ENCODE assay signal across 25 cellular contexts in the genomic region with DNA sequence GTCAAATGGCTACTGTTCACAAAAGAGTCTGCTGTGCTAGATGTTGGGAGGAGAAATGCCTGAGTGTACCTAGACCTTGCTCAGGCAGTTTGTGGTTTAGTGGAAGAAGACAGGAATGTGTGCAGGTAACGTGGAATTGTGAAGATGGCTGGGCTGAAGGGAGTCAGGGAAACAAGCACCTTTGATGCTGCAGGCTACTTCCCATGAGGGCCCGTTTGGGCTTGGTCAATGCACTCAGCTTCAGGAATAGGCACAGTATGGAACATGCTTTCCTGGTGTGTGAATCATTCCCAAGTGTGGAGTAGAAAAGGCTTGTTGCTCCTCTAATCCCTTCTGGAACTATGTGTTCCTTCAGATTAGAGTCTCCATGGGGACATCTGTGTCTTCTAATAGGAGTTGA.
"Had no signal": no experiment of that assay in that cellular context is flagged by ENCODE, and none has a peak within 500 bp of the region (broad histone marks: within the 10 kb centered on the region; RNA-seq: fewer than 3 reads in every experiment).

No MANE protein-coding gene starts in this region.

- H3K27me3 Mint-ChIP-seq: dendritic cell treated with granulocyte-macrophage colony-stimulating factor and Interleukin-4, amounts not matched to agents 40 ng/mL and 50 ng/mL, for 4 days; effector memory CD8-positive, alpha-beta T cell; naive B cell had no signal

- H3K27ac ChIP-seq: colonic mucosa, epithelial cell of prostate, esophagus squamous epithelium, gastroesophageal sphincter, heart left ventricle, hepatocyte, left lung, lower lobe of right lung had no signal

- H3K4me3 ChIP-seq: colonic mucosa, esophagus squamous epithelium, gastroesophageal sphincter, heart left ventricle, hepatocyte, left lung, lower lobe of right lung, mucosa of descending colon had no signal

- H2AFZ ChIP-seq: hepatocyte had no signal

- H3K9me3 ChIP-seq: colonic mucosa, esophagus squamous epithelium, gastroesophageal sphincter, heart left ventricle, left lung, lower lobe of right lung, mucosa of descending colon had no signal

- H3K36me3 Mint-ChIP-seq: immature natural killer cell, naive B cell had no signal

- H3K27ac Mint-ChIP-seq: dendritic cell treated with granulocyte-macrophage colony-stimulating factor and Interleukin-4, amounts not matched to agents 40 ng/mL and 50 ng/mL, for 4 days; effector memory CD8-positive, alpha-beta T cell; endodermal cell; immature natural killer cell; mesothelial cell of epicardium; naive B cell had no signal

- H3K27me3 ChIP-seq: colonic mucosa, esophagus squamous epithelium, gastroesophageal sphincter, heart left ventricle, hepatocyte, left lung had no signal

- ATAC-seq: effector memory CD8-positive, alpha-beta T cell; esophagus mucosa; gastroesophageal sphincter; heart left ventricle; left lung; left ventricle myocardium superior; lower lobe of right lung; mucosa of descending colon had no signal

- H3K4me2 ChIP-seq: hepatocyte had no signal

- DNase-seq: colonic mucosa; cortex of kidney; effector CD8-positive, alpha-beta T cell; effector memory CD8-positive, alpha-beta T cell; endodermal cell; erythroblast; esophagus squamous epithelium; foreskin fibroblast; heart left ventricle; hypothalamus; immature natural killer cell; kidney; kidney glomerular epithelial cell; left lung; left ventricle myocardium superior; lower lobe of right lung; mesenchymal stem cell; mucosa of descending colon; naive B cell had no signal

- H3K4me1 ChIP-seq: colonic mucosa, esophagus squamous epithelium, gastroesophageal sphincter, heart left ventricle, left lung, lower lobe of right lung had no signal

- H3K79me2 ChIP-seq: hepatocyte had no signal

- H3K36me3 ChIP-seq: colonic mucosa, esophagus squamous epithelium, gastroesophageal sphincter, heart left ventricle, left lung, lower lobe of right lung had no signal

- H3K9me3 Mint-ChIP-seq: dendritic cell treated with granulocyte-macrophage colony-stimulating factor and Interleukin-4, amounts not matched to agents 40 ng/mL and 50 ng/mL, for 4 days; endodermal cell; mesothelial cell of epicardium had no signal

- H3K4me3 Mint-ChIP-seq: dendritic cell treated with granulocyte-macrophage colony-stimulating factor and Interleukin-4, amounts not matched to agents 40 ng/mL and 50 ng/mL, for 4 days; effector memory CD8-positive, alpha-beta T cell; endodermal cell; immature natural killer cell; mesothelial cell of epicardium; naive B cell had no signal

- H3K4me1 Mint-ChIP-seq: endodermal cell, immature natural killer cell, naive B cell had no signal
